1 cellular context compared by ENCODE assay signal in the genomic region with DNA sequence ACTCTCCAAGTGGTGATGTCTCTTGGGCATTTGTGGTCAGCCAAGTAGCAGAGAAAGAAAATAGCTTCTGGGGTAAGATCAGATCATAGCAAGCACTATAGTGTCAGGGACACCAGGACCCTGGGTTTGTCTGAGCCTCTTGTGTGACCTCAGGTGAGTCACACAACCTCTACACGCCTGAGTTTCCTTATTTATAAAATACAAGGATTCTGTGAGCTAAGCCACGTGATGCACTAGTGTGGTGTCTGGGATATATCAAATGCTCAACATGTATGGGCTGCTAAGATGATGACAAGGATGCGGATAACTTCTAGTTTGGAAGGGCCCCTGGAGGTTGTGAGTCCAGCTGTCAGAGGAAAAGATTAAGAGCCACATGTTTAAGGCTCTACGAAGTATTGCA.
TF ChIP-seq lines count a peak whose summit lies in the region.

No MANE protein-coding gene starts in this region.

TF ChIP-seq in IMR-90, 13 proteins besides CTCF, POLR2A, EP300 and RAD21:
- TF ChIP-seq MXI1 (IDR thresholded peaks at IDR 0.05; ENCODE audit: borderline replicate concordance, low read depth, low read length) (no peak), USF2 (IDR thresholded peaks at IDR 0.05; ENCODE audit: low read depth, low read length) (peak; percentile 91), BHLHE40 (IDR thresholded peaks at IDR 0.05; ENCODE audit: low read depth, low read length) (peak; percentile 87), RCOR1 (IDR thresholded peaks at IDR 0.05; ENCODE audit: insufficient replicate concordance, low read length) (no peak), RFX5 (IDR thresholded peaks at IDR 0.05; ENCODE audit: low read depth, low read length) (no peak), CEBPB (IDR thresholded peaks at IDR 0.05; ENCODE audit: low read depth, low read length) (no peak), FOS (IDR thresholded peaks at IDR 0.05; ENCODE audit: low read depth, low read length) (peak; percentile 44; the same call in 1 of the 2 replicates)
- TF ChIP-seq, protein P1, sequence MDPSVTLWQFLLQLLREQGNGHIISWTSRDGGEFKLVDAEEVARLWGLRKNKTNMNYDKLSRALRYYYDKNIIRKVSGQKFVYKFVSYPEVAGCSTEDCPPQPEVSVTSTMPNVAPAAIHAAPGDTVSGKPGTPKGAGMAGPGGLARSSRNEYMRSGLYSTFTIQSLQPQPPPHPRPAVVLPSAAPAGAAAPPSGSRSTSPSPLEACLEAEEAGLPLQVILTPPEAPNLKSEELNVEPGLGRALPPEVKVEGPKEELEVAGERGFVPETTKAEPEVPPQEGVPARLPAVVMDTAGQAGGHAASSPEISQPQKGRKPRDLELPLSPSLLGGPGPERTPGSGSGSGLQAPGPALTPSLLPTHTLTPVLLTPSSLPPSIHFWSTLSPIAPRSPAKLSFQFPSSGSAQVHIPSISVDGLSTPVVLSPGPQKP (IDR thresholded peaks at IDR 0.05; ENCODE audit: borderline replicate concordance, low read depth, low read length), result no peak
